Comparison of ENCODE assay signal across 12 cellular contexts in genomic region chr7:47191876-47192291, GRCh38.
DNase-seq lines count a peak whose midpoint lies in the region; ATAC-seq, FAIRE-seq and TF ChIP-seq lines count a peak whose summit lies in the region.
"Had no signal": no experiment of that assay in that cellular context is flagged by ENCODE, and none has a peak within 500 bp of the region (broad histone marks: within the 10 kb centered on the region; RNA-seq: fewer than 3 reads in every experiment).

No MANE protein-coding gene starts in this region.

- H3K36me3 ChIP-seq in left ventricle myocardium inferior (no peaks in the 10 kb centered on the region), IMR-90 (ENCODE audit: control insufficient read depth, insufficient read depth, low read length) (no peaks in the 10 kb centered on the region), left lung (no peaks in the 10 kb centered on the region)

- H3K9me1 ChIP-seq in IMR-90 (ENCODE audit: insufficient read depth, low read length), result no peaks in the 10 kb centered on the region

- POLR2A ChIA-PET in IMR-90 (lab: Charles Lee; ENCODE audit: unreplicated experiment) (no interaction called here), T-cell (lab: Charles Lee) (no interaction called here)

- H4K91ac ChIP-seq in IMR-90 (ENCODE audit: insufficient read depth, low read depth, low read length), result no peak overlapping the region

- no peak overlapping the region for H3K23ac ChIP-seq in IMR-90 (ENCODE audit: low read depth, low read length)

- FAIRE-seq in urothelium cell line (lab: Jason Lieb, UNC), result peak; percentile 13
- FAIRE-seq: D721Med had no signal

- H3K4ac ChIP-seq in IMR-90 (ENCODE audit: low read depth, low read length), result no peak overlapping the region

- no peaks in the 10 kb centered on the region for H4K20me1 ChIP-seq in IMR-90 (ENCODE audit: insufficient read depth, low read length)

- TF ChIP-seq RAD21 in IMR-90 (IDR thresholded peaks at IDR 0.05; ENCODE audit: low read length), result no peak

- H2AK5ac ChIP-seq in IMR-90 (ENCODE audit: low read depth, low read length), result no peak overlapping the region

- no peaks in the 10 kb centered on the region for H3K9me3 ChIP-seq in left ventricle myocardium inferior (replicated peaks)
- no peaks in the 10 kb centered on the region for H3K9me3 ChIP-seq in IMR-90 (ENCODE audit: control insufficient read depth, insufficient read depth, low read length)
- H3K9me3 ChIP-seq in left lung, result no peaks in the 10 kb centered on the region

- no peak overlapping the region for H4K5ac ChIP-seq in IMR-90 (ENCODE audit: low read depth, low read length)

- no peak overlapping the region for H2BK5ac ChIP-seq in IMR-90 (ENCODE audit: low read depth, low read length, poor library complexity, severe bottlenecking)

- H3K18ac ChIP-seq in IMR-90 (ENCODE audit: low read depth, low read length), result no peak overlapping the region

- no peak for DNase-seq in left ventricle myocardium inferior
- DNase-seq in Right ventricle myocardium inferior (ENCODE audit: missing footprints), result no peak
- no peak for DNase-seq in IMR-90
- DNase-seq in left lung, result no peak
- no peak for DNase-seq in urothelium cell line (ENCODE audit: low spot score)
- no peak for DNase-seq in NCI-H446 (lab: John Stamatoyannopoulos, UW)
- DNase-seq in T-cell, result no peak
- no peak for DNase-seq in AG08396 (ENCODE audit: low spot score)
- DNase-seq: activated naive CD4-positive, alpha-beta T cell; NCI-H774 had no signal

- no peak overlapping the region for H3K9ac ChIP-seq in IMR-90 (ENCODE audit: low read depth, low read length)

- H3K4me1 Mint-ChIP-seq in T-cell, result no peaks in the 10 kb centered on the region

- no peak overlapping the region for H2AK9ac ChIP-seq in IMR-90 (replicated peaks; ENCODE audit: low read depth, low read length, poor library complexity)

- H2AFZ ChIP-seq in IMR-90 (replicated peaks; ENCODE audit: low read length, poor library complexity), result peak overlapping the region; percentile 17

- TF ChIP-seq CTCF in left ventricle myocardium inferior (IDR thresholded peaks at IDR 0.05; ENCODE audit: borderline replicate concordance), result no peak
- TF ChIP-seq CTCF in IMR-90 (conservative IDR thresholded peaks at IDR 0.05; ENCODE audit: low read depth, low read length), result no peak
- no peak for TF ChIP-seq CTCF in left lung (IDR thresholded peaks at IDR 0.05)

- CTCF ChIA-PET in IMR-90 (lab: Yijun Ruan, JAX) (no interaction called here), T-cell (lab: Charles Lee) (no interaction called here)

- no peak for TF ChIP-seq POLR2A in IMR-90 (IDR thresholded peaks at IDR 0.05; ENCODE audit: low read depth, low read length)

- no peak overlapping the region for H4K8ac ChIP-seq in IMR-90 (ENCODE audit: low read depth in 2 of 2, low read length in 2 of 2)

- H3K4me1 ChIP-seq in left ventricle myocardium inferior (peaks cover 39% of the 10 kb centered on the region), IMR-90 (ENCODE audit: control insufficient read depth, insufficient read depth, low read length) (no peaks in the 10 kb centered on the region), left lung (no peaks in the 10 kb centered on the region)

- WGBS in IMR-90 (ENCODE audit: extremely low coverage in 2 of 2, insufficient read length in 1 of 2), 2 experiments, result no CpG with 5 or more reads among the region's 9 CpGs

- dilution Hi-C loops in IMR-90 (cut with HindIII; ENCODE audit: low sequenced_read_pairs, unreplicated experiment), result no loop called here

- H3K4me3 Mint-ChIP-seq in T-cell, result no peak overlapping the region
- H3K4me3 Mint-ChIP-seq: mesothelial cell of epicardium had no signal

- intact Hi-C loops in left ventricle myocardium inferior (cut with micrococcal nuclease) (no loop called here), Right ventricle myocardium inferior (cut with DNase I) (no loop called here), IMR-90 (cut with micrococcal nuclease) (no loop called here), left lung (cut with DNase I) (no loop called here)

- peaks cover 2 to 6% of the 10 kb centered on the region in 2 donors for H3K27me3 Mint-ChIP-seq in T-cell

- no peak overlapping the region for H3K56ac ChIP-seq in IMR-90 (ENCODE audit: extremely low read depth, insufficient read depth, low read length)

- H3K27me3 ChIP-seq in left ventricle myocardium inferior (ENCODE audit: low read depth) (no peaks in the 10 kb centered on the region), IMR-90 (ENCODE audit: control insufficient read depth, insufficient read depth, low read length) (peaks cover 57% of the 10 kb centered on the region), left lung (no peaks in the 10 kb centered on the region)

- H3K27ac Mint-ChIP-seq in T-cell, result no peak overlapping the region

- H3K27ac ChIP-seq in left ventricle myocardium inferior (replicated peaks) (peak overlapping the region; percentile 77), IMR-90 (ENCODE audit: insufficient read depth, low read length) (no peak overlapping the region), left lung (no peak overlapping the region)

- H2BK120ac ChIP-seq in IMR-90 (ENCODE audit: low read depth, low read length), result no peak overlapping the region

- no peak overlapping the region for H2BK20ac ChIP-seq in IMR-90 (ENCODE audit: low read depth, low read length)

- no peak overlapping the region for H2BK15ac ChIP-seq in IMR-90 (ENCODE audit: low read depth, low read length)

- H3K4me3 ChIP-seq in left ventricle myocardium inferior, result no peak overlapping the region
- H3K4me3 ChIP-seq in IMR-90 (ENCODE audit: insufficient read depth, low read depth, low read length), result no peak overlapping the region
- H3K4me3 ChIP-seq in left lung, result no peak overlapping the region

- in situ Hi-C loops in IMR-90 (cut with MboI; ENCODE audit: low sequenced_read_pairs), result no loop called here

- no peak overlapping the region for H3K14ac ChIP-seq in IMR-90 (replicated peaks; ENCODE audit: low read depth, low read length)

- H3K36me3 Mint-ChIP-seq in T-cell, result no peaks in the 10 kb centered on the region
- H3K36me3 Mint-ChIP-seq: mesothelial cell of epicardium had no signal

- no TSS peak for BruUV-seq in IMR-90 (replicated peaks; lab: Mats Ljungman, UMichigan)

- no peak overlapping the region for H3K4me2 ChIP-seq in IMR-90 (ENCODE audit: low read depth, low read length)

- ATAC-seq in Right ventricle myocardium inferior (no peak), IMR-90 (ENCODE audit: low read depth) (no peak), left lung (peak; percentile 11), T-cell (replicated peaks in 1 of 4) (no peak)

- no peaks in the 10 kb centered on the region for H3K79me1 ChIP-seq in IMR-90 (ENCODE audit: low read depth in 1 of 2, low read length in 2 of 2)

- peaks cover 0 to 2% (median 0%) of the 10 kb centered on the region in 3 donors for H3K9me3 Mint-ChIP-seq in T-cell
- H3K9me3 Mint-ChIP-seq: mesothelial cell of epicardium had no signal

TF ChIP-seq in IMR-90, 13 proteins besides CTCF, POLR2A, EP300 and RAD21:
- TF ChIP-seq USF2 (IDR thresholded peaks at IDR 0.05; ENCODE audit: low read depth, low read length), result no peak
- no peak for TF ChIP-seq CHD1 (IDR thresholded peaks at IDR 0.05; ENCODE audit: low read depth, low read length)
